ENCODE assay signal across 17 cellular contexts in the genomic region with DNA sequence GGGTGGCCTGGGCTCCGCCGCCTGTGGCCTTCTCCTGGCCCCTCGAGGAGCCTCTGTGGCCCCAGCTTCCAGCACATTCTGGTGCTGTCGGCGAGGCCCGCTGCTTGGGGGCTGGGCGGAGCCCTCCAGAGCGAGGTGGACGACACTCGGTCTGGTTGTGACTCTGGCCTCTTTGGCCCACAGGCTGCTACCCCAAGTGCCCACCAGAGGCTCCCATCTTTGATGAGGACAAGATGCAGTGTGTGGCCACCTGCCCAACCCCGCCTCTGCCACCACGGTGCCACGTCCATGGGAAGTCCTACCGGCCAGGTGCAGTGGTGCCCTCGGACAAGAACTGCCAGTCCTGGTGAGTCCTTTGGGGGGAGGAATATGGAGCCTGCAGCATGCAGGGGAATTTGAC. TPM values are rescaled to one million over a fixed set of nuclear protein-coding genes. Genes with fewer than 3 reads are reported as not detected.
DNase-seq lines count a peak whose midpoint lies in the region; ATAC-seq and TF ChIP-seq lines count a peak whose summit lies in the region.
"Had no signal": no experiment of that assay in that cellular context is flagged by ENCODE, and none has a peak within 500 bp of the region (broad histone marks: within the 10 kb centered on the region; RNA-seq: fewer than 3 reads in every experiment).

No MANE protein-coding gene starts in this region.

- no peaks in the 10 kb centered on the region for H3K79me1 ChIP-seq in IMR-90 (ENCODE audit: low read depth in 1 of 2, low read length in 2 of 2)

- no peak overlapping the region for H3K4me2 ChIP-seq in IMR-90 (ENCODE audit: low read depth, low read length)
- H3K4me2 ChIP-seq: BLaER1 had no signal

- in situ Hi-C loops in IMR-90 (cut with MboI; ENCODE audit: low sequenced_read_pairs): no loop called here

- BruUV-seq in IMR-90 (replicated peaks; lab: Mats Ljungman, UMichigan): no TSS peak

- CTCF ChIA-PET in IMR-90 (lab: Yijun Ruan, JAX): no interaction called here

- 79 to 92% (median 83%) methylated on average over 4 to 15 of the region's 15 CpGs for WGBS in heart left ventricle, 4 donors
- WGBS in IMR-90 (ENCODE audit: extremely low coverage in 2 of 2, insufficient read length in 1 of 2), 2 experiments: 81% methylated on average over 9 of the region's 15 CpGs; no CpG with 5 or more reads in 1 of the 2 experiments
- WGBS in endodermal cell (ENCODE audit: insufficient coverage in 1 of 2, insufficient read length in 1 of 2), 2 experiments: 86 to 92% methylated on average over 8 to 15 of the region's 15 CpGs
- WGBS in psoas muscle, 3 donors: 65 to 76% (median 66%) methylated on average over 15 of the region's 15 CpGs
- WGBS in lower leg skin, 2 donors: 71 to 73% methylated on average over 5 to 12 of the region's 15 CpGs

- no peak overlapping the region for H2BK20ac ChIP-seq in IMR-90 (ENCODE audit: low read depth, low read length)

- no peak for TF ChIP-seq POLR2A in heart left ventricle (IDR thresholded peaks at IDR 0.05)
- TF ChIP-seq POLR2A in IMR-90 (IDR thresholded peaks at IDR 0.05; ENCODE audit: low read depth, low read length): no peak
- TF ChIP-seq POLR2A in lower leg skin (IDR thresholded peaks at IDR 0.05): no peak

- H3K4me3 Mint-ChIP-seq in endodermal cell: no peak overlapping the region
- H3K4me3 Mint-ChIP-seq: CD14-positive monocyte; CD4-positive, alpha-beta memory T cell had no signal

- intact Hi-C loops in heart left ventricle (cut with DNase I): no loop called here
- intact Hi-C loops in cardiac septum (cut with DNase I): loop anchor here (10.0 kb wide), 1 partner anchor 165 kb away; no protein-coding TSS in a partner anchor
- intact Hi-C loops in IMR-90 (cut with micrococcal nuclease): no loop called here
- intact Hi-C loops in psoas muscle (cut with DNase I): no loop called here
- intact Hi-C loops in lower leg skin (cut with DNase I; ENCODE audit: low total_unique reads): no loop called here

- H3K18ac ChIP-seq in IMR-90 (ENCODE audit: low read depth, low read length): no peak overlapping the region

- H3K36me3 ChIP-seq in heart left ventricle (no peaks in the 10 kb centered on the region), IMR-90 (ENCODE audit: control insufficient read depth, insufficient read depth, low read length) (no peaks in the 10 kb centered on the region), endodermal cell (ENCODE audit: control insufficient read depth, insufficient read depth, low read length) (no peaks in the 10 kb centered on the region), psoas muscle (ENCODE audit: insufficient read depth in 1 of 2, low read depth in 1 of 2) (no peaks in the 10 kb centered on the region)
- H3K36me3 ChIP-seq: BLaER1, HAP-1 had no signal

- H3K27me3 Mint-ChIP-seq in endodermal cell (ENCODE audit: insufficient read depth): no peaks in the 10 kb centered on the region

- H2AK5ac ChIP-seq in IMR-90 (ENCODE audit: low read depth, low read length): no peak overlapping the region

- no peak overlapping the region for H2AFZ ChIP-seq in IMR-90 (replicated peaks; ENCODE audit: low read length, poor library complexity)

- H3K36me3 Mint-ChIP-seq in endodermal cell (ENCODE audit: low read depth): no peaks in the 10 kb centered on the region
- H3K36me3 Mint-ChIP-seq: CD14-positive monocyte; CD4-positive, alpha-beta memory T cell had no signal

- H3K9me3 ChIP-seq in heart left ventricle (no peaks in the 10 kb centered on the region), IMR-90 (ENCODE audit: control insufficient read depth, insufficient read depth, low read length) (no peaks in the 10 kb centered on the region; the same call in 1 of the 2 replicates), endodermal cell (ENCODE audit: control insufficient read depth, low read length) (no peaks in the 10 kb centered on the region), psoas muscle (no peaks in the 10 kb centered on the region)
- H3K9me3 ChIP-seq: HAP-1 had no signal

- peak in 3 of 5 donors; percentile 8 to 44 (median 9) for DNase-seq in heart left ventricle
- DNase-seq in cardiac septum (ENCODE audit: low spot score): no peak
- DNase-seq in IMR-90: no peak
- no peak for DNase-seq in endodermal cell
- peak; percentile 8 to 40 for DNase-seq in psoas muscle
- DNase-seq in lower leg skin (ENCODE audit: low spot score in 2 of 2): no peak
- DNase-seq in NCI-H226: no peak
- DNase-seq: 8988T; CD4-positive, alpha-beta memory T cell; DMS79 treated with DMSO at 0.1 percent for 48 hours had no signal

- no peak overlapping the region for H3K14ac ChIP-seq in IMR-90 (replicated peaks; ENCODE audit: low read depth, low read length)

- H3K4ac ChIP-seq in IMR-90 (ENCODE audit: low read depth, low read length): no peak overlapping the region

- H2BK120ac ChIP-seq in IMR-90 (ENCODE audit: low read depth, low read length): no peak overlapping the region

- peak overlapping the region; percentile 16 for H2AK9ac ChIP-seq in IMR-90 (replicated peaks; ENCODE audit: low read depth, low read length, poor library complexity)

- H3K9me1 ChIP-seq in IMR-90 (ENCODE audit: insufficient read depth, low read length): no peaks in the 10 kb centered on the region

- TF ChIP-seq CTCF in heart left ventricle (IDR thresholded peaks at IDR 0.05) (no peak), IMR-90 (conservative IDR thresholded peaks at IDR 0.05; ENCODE audit: low read depth, low read length) (no peak), endodermal cell (conservative IDR thresholded peaks at IDR 0.05) (peak; percentile 34), psoas muscle (IDR thresholded peaks at IDR 0.05) (no peak), lower leg skin (IDR thresholded peaks at IDR 0.05) (no peak)

- H4K20me1 ChIP-seq in IMR-90 (ENCODE audit: insufficient read depth, low read length): no peaks in the 10 kb centered on the region
- H4K20me1 ChIP-seq: BLaER1 had no signal

- no peak overlapping the region for H3K4me3 ChIP-seq in heart left ventricle
- no peak overlapping the region for H3K4me3 ChIP-seq in IMR-90 (ENCODE audit: insufficient read depth, low read depth, low read length)
- no peak overlapping the region for H3K4me3 ChIP-seq in endodermal cell (ENCODE audit: low read length)
- H3K4me3 ChIP-seq in psoas muscle: no peak overlapping the region
- no peak overlapping the region for H3K4me3 ChIP-seq in lower leg skin (ENCODE audit: low read depth, poor library complexity, severe bottlenecking)
- H3K4me3 ChIP-seq: BLaER1, HAP-1 had no signal

- no peak overlapping the region for H2BK5ac ChIP-seq in IMR-90 (ENCODE audit: low read depth, low read length, poor library complexity, severe bottlenecking)

- no peak overlapping the region for H2BK15ac ChIP-seq in IMR-90 (ENCODE audit: low read depth, low read length)

- dilution Hi-C loops in IMR-90 (cut with HindIII; ENCODE audit: low sequenced_read_pairs, unreplicated experiment): no loop called here

- no peak for ATAC-seq in heart left ventricle
- ATAC-seq in IMR-90 (ENCODE audit: low read depth): no peak
- no peak for ATAC-seq in psoas muscle
- no peak for ATAC-seq in activated CD4-positive, CD25-positive, alpha-beta regulatory T cell treated with anti-CD3 and anti-CD28 coated beads, Interleukin-2, amount 50 U/mL, for 24 hours

- no peaks in the 10 kb centered on the region for H3K4me1 Mint-ChIP-seq in endodermal cell
- H3K4me1 Mint-ChIP-seq: CD14-positive monocyte had no signal

- no peak overlapping the region for H3K27ac Mint-ChIP-seq in endodermal cell
- H3K27ac Mint-ChIP-seq: CD14-positive monocyte; CD4-positive, alpha-beta memory T cell had no signal

- no peak for TF ChIP-seq RAD21 in IMR-90 (IDR thresholded peaks at IDR 0.05; ENCODE audit: low read length)

- no peak overlapping the region for H3K23ac ChIP-seq in IMR-90 (ENCODE audit: low read depth, low read length)

- no peak overlapping the region for H3K9ac ChIP-seq in IMR-90 (ENCODE audit: low read depth, low read length)
- no peak overlapping the region for H3K9ac ChIP-seq in endodermal cell (ENCODE audit: extremely low read depth, low read length, poor library complexity, severe bottlenecking)
- H3K9ac ChIP-seq: BLaER1 had no signal

- peaks cover 7% of the 10 kb centered on the region for H3K9me3 Mint-ChIP-seq in endodermal cell
- H3K9me3 Mint-ChIP-seq: CD4-positive, alpha-beta memory T cell had no signal

- POLR2A ChIA-PET in IMR-90 (lab: Charles Lee; ENCODE audit: unreplicated experiment): no interaction called here

- H3K27ac ChIP-seq in heart left ventricle (no peak overlapping the region), IMR-90 (ENCODE audit: insufficient read depth, low read length) (no peak overlapping the region), endodermal cell (ENCODE audit: low read depth, low read length) (no peak overlapping the region), psoas muscle (no peak overlapping the region)
- H3K27ac ChIP-seq: BLaER1 had no signal

- H3K27me3 ChIP-seq in heart left ventricle (peaks cover 0 to 6% (median 0%) of the 10 kb centered on the region in 9 donors), IMR-90 (ENCODE audit: control insufficient read depth, insufficient read depth, low read length) (no peaks in the 10 kb centered on the region), endodermal cell (ENCODE audit: control insufficient read depth, insufficient read depth, low read length, poor library complexity, severe bottlenecking) (no peaks in the 10 kb centered on the region), psoas muscle (ENCODE audit: insufficient read depth in 3 of 3, low read length in 2 of 3) (peaks cover 0 to 14% (median 7%) of the 10 kb centered on the region in 3 donors)
- H3K27me3 ChIP-seq: BLaER1 had no signal

- no peak overlapping the region for H3K56ac ChIP-seq in IMR-90 (ENCODE audit: extremely low read depth, insufficient read depth, low read length)

- H3K4me1 ChIP-seq in heart left ventricle: no peaks in the 10 kb centered on the region
- H3K4me1 ChIP-seq in IMR-90 (ENCODE audit: control insufficient read depth, insufficient read depth, low read length): no peaks in the 10 kb centered on the region
- no peaks in the 10 kb centered on the region for H3K4me1 ChIP-seq in endodermal cell (ENCODE audit: control insufficient read depth, insufficient read depth, low read length)
- H3K4me1 ChIP-seq in psoas muscle: no peaks in the 10 kb centered on the region
- H3K4me1 ChIP-seq: BLaER1, HAP-1 had no signal

- no peak overlapping the region for H4K5ac ChIP-seq in IMR-90 (ENCODE audit: low read depth, low read length)

- H4K91ac ChIP-seq in IMR-90 (ENCODE audit: insufficient read depth, low read depth, low read length): no peak overlapping the region

- no peak overlapping the region for H4K8ac ChIP-seq in IMR-90 (ENCODE audit: low read depth in 2 of 2, low read length in 2 of 2)

RNA-seq across cellular contexts. Expression of gene MUC5AC, which starts 22.4 kb away (rescaled TPM):
- total RNA-seq in heart left ventricle: not detected
- polyA plus RNA-seq in heart left ventricle: not detected
- total RNA-seq in cardiac septum: not detected
- not detected in 2 replicates for total RNA-seq in IMR-90 (2012; rRNA removed)
- polyA plus RNA-seq in IMR-90 (2012; rRNA removed): 0.01 and 0.02 TPM in 2 replicates
- polyA plus RNA-seq in IMR-90 (2012; cell fraction: cytosol; rRNA removed): under 0.01 TPM in 1 of 2 replicates, not detected in the other
- polyA plus RNA-seq in IMR-90 (2012; cell fraction: nucleus; rRNA removed; ENCODE audit: low replicate concordance): under 0.01 and 0.01 TPM in 2 replicates
- not detected for total RNA-seq in endodermal cell
- not detected for polyA plus RNA-seq in endodermal cell (2013, experiment 1 of 2)
- not detected for polyA plus RNA-seq in endodermal cell (2013, experiment 2 of 2)
- under 1 TPM in 1 of 4 donors, not detected in 3; 0.02 TPM for total RNA-seq in psoas muscle
- not detected for polyA plus RNA-seq in psoas muscle
- total RNA-seq in lower leg skin: under 1 TPM in 3 of 4 donors, not detected in 1; 0.02 to 0.04 (median 0.03) TPM
- total RNA-seq: A673; CD4-positive, alpha-beta memory T cell; H4 had no signal
- polyA plus RNA-seq: CD14-positive monocyte; CD4-positive, alpha-beta memory T cell had no signal

RNA-seq across cellular contexts. Expression of gene MUC5B, which starts 42.7 kb away (rescaled TPM):
- not detected for total RNA-seq in heart left ventricle
- polyA plus RNA-seq in heart left ventricle: under 1 TPM in 1 of 2 donors, not detected in 1; 0.01 TPM
- not detected for total RNA-seq in cardiac septum
- total RNA-seq in IMR-90 (2012; rRNA removed): not detected in 2 replicates
- not detected in 2 replicates for polyA plus RNA-seq in IMR-90 (2012; rRNA removed)
- polyA plus RNA-seq in IMR-90 (2012; cell fraction: cytosol; rRNA removed): not detected in 2 replicates
- polyA plus RNA-seq in IMR-90 (2012; cell fraction: nucleus; rRNA removed; ENCODE audit: low replicate concordance): not detected in 2 replicates
- total RNA-seq in endodermal cell: not detected
- 0.04 TPM for polyA plus RNA-seq in endodermal cell (2013, experiment 1 of 2)
- 0.04 TPM for polyA plus RNA-seq in endodermal cell (2013, experiment 2 of 2)
- total RNA-seq in psoas muscle: under 1 TPM in 3 of 4 donors, not detected in 1; 0.02 to 0.41 (median 0.20) TPM
- polyA plus RNA-seq in psoas muscle: under 1 TPM in 1 of 3 donors, not detected in 2; under 0.01 TPM
- under 1 TPM in 3 of 4 donors, not detected in 1; 0.22 to 0.61 (median 0.29) TPM for total RNA-seq in lower leg skin
- total RNA-seq: A673; CD4-positive, alpha-beta memory T cell; H4 had no signal
- polyA plus RNA-seq: AG04450; CD14-positive monocyte; CD4-positive, alpha-beta memory T cell had no signal

Comparison
In these comparisons a context has a peak if more than half of its experiments do, and no peak if none do; other contexts are left out.
1. DNase-seq: peak in heart left ventricle (3 of 5) and psoas muscle (2 of 2); none in cardiac septum (single experiment), IMR-90 (single experiment), endodermal cell (single experiment), lower leg skin (0 of 2) and NCI-H226 (single experiment).